24 cellular contexts compared by ENCODE assay signal in genomic region chr4:165393704-165394103, GRCh38.
"Had no signal": no experiment of that assay in that cellular context is flagged by ENCODE, and none has a peak within 500 bp of the region (broad histone marks: within the 10 kb centered on the region; RNA-seq: fewer than 3 reads in every experiment).

No MANE protein-coding gene starts in this region.

- H3K4me1 ChIP-seq: colonic mucosa, lower lobe of right lung, pancreas, right lobe of liver, testis had no signal

- H3K36me3 ChIP-seq: ascending aorta, colonic mucosa, lower lobe of right lung, pancreas, right lobe of liver had no signal

- H3K36me3 Mint-ChIP-seq: activated naive CD4-positive, alpha-beta T cell treated with anti-CD3 and anti-CD28 coated beads, Interleukin-2, amount 10 ng/mL, durations not matched to agents 7 days and 5 days; stimulated activated memory B cell treated with anti-CD40 and anti-IgM and Interleukin-4, amounts not matched to agents 10 μg/mL and 1 μg/mL and 100 μg/mL, for 72 hours had no signal

- H3K9me3 ChIP-seq: ascending aorta, colonic mucosa, lower lobe of right lung, pancreas, right lobe of liver, testis had no signal

- H3K4me1 Mint-ChIP-seq: activated naive CD4-positive, alpha-beta T cell treated with anti-CD3 and anti-CD28 coated beads, Interleukin-2, amount 10 ng/mL, durations not matched to agents 7 days and 5 days; endodermal cell; stimulated activated memory B cell treated with anti-CD40 and anti-IgM and Interleukin-4, amounts not matched to agents 10 μg/mL and 1 μg/mL and 100 μg/mL, for 72 hours had no signal

- H3K27me3 Mint-ChIP-seq: stimulated activated memory B cell treated with anti-CD40 and anti-IgM and Interleukin-4, amounts not matched to agents 10 μg/mL and 1 μg/mL and 100 μg/mL, for 72 hours had no signal

- DNase-seq: activated CD4-positive, alpha-beta T cell treated with anti-CD3 and anti-CD28 coated beads, Interleukin-2, amount 50 U/mL, for 1 hour; activated CD4-positive, CD25-positive, alpha-beta regulatory T cell treated with anti-CD3 and anti-CD28 coated beads, Interleukin-2, amount 50 U/mL, for 72 hours; activated CD8-positive, alpha-beta memory T cell treated with anti-CD3 and anti-CD28 coated beads, Interleukin-2, amount 50 U/mL, for 4 hours; activated naive CD4-positive, alpha-beta T cell treated with anti-CD3 and anti-CD28 coated beads, Interleukin-2, amount 10 ng/mL, durations not matched to agents 7 days and 5 days; activated T-cell treated with anti-CD3 and anti-CD28 coated beads, Interleukin-2, amount 50 U/mL, for 4 hours; central memory CD4-positive, alpha-beta T cell; colonic mucosa; endodermal cell; foreskin melanocyte; glutamatergic neuron; hippocampal formation; islet precursor cell; left colon; lower lobe of right lung; midbrain; pancreas; right lobe of liver; stimulated activated CD4-positive, alpha-beta T cell treated with anti-CD3 and anti-CD28 coated beads, Interleukin-4, amount 100 ng/mL, for 24 hours; testis had no signal

- H3K9me3 Mint-ChIP-seq: activated naive CD4-positive, alpha-beta T cell treated with anti-CD3 and anti-CD28 coated beads, Interleukin-2, amount 10 ng/mL, durations not matched to agents 7 days and 5 days; activated T-cell treated with anti-CD3 and anti-CD28 coated beads, Interleukin-2, amount 50 U/mL, for 4 hours; endodermal cell; stimulated activated memory B cell treated with anti-CD40 and anti-IgM and Interleukin-4, amounts not matched to agents 10 μg/mL and 1 μg/mL and 100 μg/mL, for 72 hours; T-helper 1 cell treated with Interleukin-12 subunit alpha and Interleukin-12 subunit beta and Interleukin-4 antibody, amounts not matched to agents 30 μg/mL and 1 μg/mL, for 36 hours had no signal

- H3K27ac ChIP-seq: colonic mucosa, lower lobe of right lung, pancreas, right lobe of liver, testis, VCaP had no signal

- H3K4me3 ChIP-seq: ascending aorta, colonic mucosa, lower lobe of right lung, pancreas, right lobe of liver, smooth muscle cell, testis had no signal

- H3K27ac Mint-ChIP-seq: activated naive CD4-positive, alpha-beta T cell treated with anti-CD3 and anti-CD28 coated beads, Interleukin-2, amount 10 ng/mL, durations not matched to agents 7 days and 5 days; endodermal cell; stimulated activated memory B cell treated with anti-CD40 and anti-IgM and Interleukin-4, amounts not matched to agents 10 μg/mL and 1 μg/mL and 100 μg/mL, for 72 hours; T-helper 1 cell treated with Interleukin-12 subunit alpha and Interleukin-12 subunit beta and Interleukin-4 antibody, amounts not matched to agents 30 μg/mL and 1 μg/mL, for 36 hours had no signal

- H3K27me3 ChIP-seq: ascending aorta, colonic mucosa, pancreas, right lobe of liver, testis had no signal

- H3K4me3 Mint-ChIP-seq: activated naive CD4-positive, alpha-beta T cell treated with anti-CD3 and anti-CD28 coated beads, Interleukin-2, amount 10 ng/mL, durations not matched to agents 7 days and 5 days; activated T-cell treated with anti-CD3 and anti-CD28 coated beads, Interleukin-2, amount 50 U/mL, for 4 hours; endodermal cell; stimulated activated memory B cell treated with anti-CD40 and anti-IgM and Interleukin-4, amounts not matched to agents 10 μg/mL and 1 μg/mL and 100 μg/mL, for 72 hours; T-helper 1 cell treated with Interleukin-12 subunit alpha and Interleukin-12 subunit beta and Interleukin-4 antibody, amounts not matched to agents 30 μg/mL and 1 μg/mL, for 36 hours had no signal
